In the genomic region with DNA sequence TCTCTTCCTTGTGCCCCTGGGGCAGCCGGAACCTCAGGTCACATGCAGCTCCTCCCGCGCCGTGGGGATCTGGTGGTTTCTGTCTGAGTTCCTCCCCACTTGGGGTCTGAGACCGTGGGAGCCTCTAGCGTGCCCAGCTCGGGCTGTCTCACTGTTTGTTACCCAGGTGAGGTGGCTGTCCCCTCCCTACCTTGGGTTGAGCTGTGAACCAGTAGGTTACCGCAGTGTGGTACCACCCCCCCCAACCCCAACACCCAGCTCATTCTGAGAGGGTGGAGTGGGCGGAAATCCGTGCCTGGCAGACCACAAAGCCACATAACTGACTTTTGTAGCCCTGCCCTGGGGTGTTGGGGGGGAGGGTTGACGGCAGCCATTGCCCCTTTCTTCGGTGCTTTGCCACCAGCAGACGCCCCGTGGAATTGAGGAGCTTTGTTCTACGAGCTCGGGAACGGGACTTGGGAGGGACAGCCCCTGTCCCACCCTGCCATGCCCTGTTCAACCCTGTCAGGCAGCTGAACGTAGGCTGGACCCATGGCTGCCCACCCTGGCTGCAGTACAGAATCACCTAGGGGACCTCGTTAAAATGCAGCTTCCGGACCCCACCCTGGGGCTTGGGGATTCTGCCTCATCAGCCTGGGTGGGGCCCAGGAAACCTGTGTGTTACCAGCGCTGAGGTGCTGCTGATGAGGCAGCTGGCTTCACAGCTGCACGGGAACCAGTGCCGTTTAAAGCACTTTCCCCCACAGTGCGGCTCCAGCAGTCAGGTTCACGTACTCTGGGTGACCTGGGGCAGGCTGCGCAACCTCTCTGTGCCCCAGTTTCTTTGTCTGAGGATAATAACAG, we compare ENCODE assay signal across 8 cellular contexts. TPM values are rescaled to one million over a fixed set of nuclear protein-coding genes. Genes with fewer than 3 reads are reported as not detected.
A peak's percentile ranks its signal among the peaks of the same experiment; 100 is the strongest.
DNase-seq lines count a peak whose midpoint lies in the region; ATAC-seq and TF ChIP-seq lines count a peak whose summit lies in the region.

No MANE protein-coding gene starts in this region.

- POLR2A ChIA-PET in GM10248 (lab: Yijun Ruan, JAX), result no interaction called here
- POLR2A ChIA-PET in activated CD4-positive, alpha-beta memory T cell treated with anti-CD3 and anti-CD28 coated beads for 36 hours (lab: Charles Lee), result interaction anchor here (1.0 to 1.8 kb wide), 2 partner anchors 19 to 22 kb away, joined by 3 to 15 read pairs; a partner anchor contains a TSS

- H3K36me3 Mint-ChIP-seq in activated CD4-positive, alpha-beta memory T cell treated with anti-CD3 and anti-CD28 coated beads for 36 hours, result no peaks in the 10 kb centered on the region

- peaks cover 6% of the 10 kb centered on the region for H3K27me3 Mint-ChIP-seq in activated CD4-positive, alpha-beta memory T cell treated with anti-CD3 and anti-CD28 coated beads for 36 hours

- H3K4me1 Mint-ChIP-seq in activated CD4-positive, alpha-beta memory T cell treated with anti-CD3 and anti-CD28 coated beads for 36 hours (ENCODE audit: low read depth), result peaks cover 17% of the 10 kb centered on the region

- DNase-seq in GM10248 (ENCODE audit: extremely low spot score) (peak; percentile 60), HT-29 (ENCODE audit: low spot score) (peak; percentile 50), left cardiac atrium (peak; percentile 42), DMS153 (lab: John Stamatoyannopoulos, UW) (no peak), NCI-H1436 (lab: John Stamatoyannopoulos, UW) (no peak), dedifferentiated amniotic fluid mesenchymal stem cell (ENCODE audit: extremely low spot score) (no peak)
- DNase-seq in activated CD4-positive, alpha-beta memory T cell treated with anti-CD3 and anti-CD28 coated beads for 36 hours, result peak; percentile 95
- peak; percentile 84 for DNase-seq in stimulated activated CD8-positive, alpha-beta memory T cell treated with anti-CD3 and anti-CD28 coated beads, Interleukin-4, amount 100 ng/mL, for 24 hours (ENCODE audit: low read depth)

- H3K9me3 Mint-ChIP-seq in activated CD4-positive, alpha-beta memory T cell treated with anti-CD3 and anti-CD28 coated beads for 36 hours, result no peaks in the 10 kb centered on the region

- peak overlapping the region; percentile 23 for H3K27ac Mint-ChIP-seq in activated CD4-positive, alpha-beta memory T cell treated with anti-CD3 and anti-CD28 coated beads for 36 hours

- no peak for TF ChIP-seq CTCF in GM10248 (IDR thresholded peaks at IDR 0.05; ENCODE audit: control extremely low read depth, extremely low read depth, low read depth, missing control alignments)

- CTCF ChIA-PET in GM10248 (lab: Yijun Ruan, JAX), result no interaction called here
- CTCF ChIA-PET in activated CD4-positive, alpha-beta memory T cell treated with anti-CD3 and anti-CD28 coated beads for 36 hours (lab: Charles Lee), result interaction anchor here (0.8 to 2.3 kb wide), 13 partner anchors 9 to 234 kb away, joined by 3 to 20 read pairs (median 5); a partner anchor contains a TSS

- intact Hi-C loops in activated CD4-positive, alpha-beta memory T cell treated with anti-CD3 and anti-CD28 coated beads for 36 hours (cut with micrococcal nuclease), result loop anchor here (1.0 to 2.0 kb wide), 2 partner anchors 22 to 104 kb away; a partner anchor contains a TSS
- intact Hi-C loops in left cardiac atrium (cut with DNase I), result no loop called here

- ATAC-seq in left cardiac atrium, result peak; percentile 41 to 79

- peak overlapping the region; percentile 13 for H3K4me3 Mint-ChIP-seq in activated CD4-positive, alpha-beta memory T cell treated with anti-CD3 and anti-CD28 coated beads for 36 hours

RNA-seq across cellular contexts. Expression of a gene that starts 18.5 kb away (rescaled TPM):
- total RNA-seq in HT-29 (2014; rRNA removed; shearing (Covaris generic)), result 9.6 and 14.0 TPM in 2 replicates
- total RNA-seq in activated CD4-positive, alpha-beta memory T cell treated with anti-CD3 and anti-CD28 coated beads for 36 hours, result 1 to 10 TPM; 1.9 to 2.3 TPM
- total RNA-seq in left cardiac atrium, result 10 to 100 TPM; 49.1 to 57.6 TPM

Comparison
In these comparisons a context has a peak if more than half of its experiments do, and no peak if none do; other contexts are left out.
1. DNase-seq: peak in GM10248 (single experiment), HT-29 (single experiment), activated CD4-positive, alpha-beta memory T cell treated with anti-CD3 and anti-CD28 coated beads for 36 hours (single experiment), left cardiac atrium (single experiment) and stimulated activated CD8-positive, alpha-beta memory T cell treated with anti-CD3 and anti-CD28 coated beads, Interleukin-4, amount 100 ng/mL, for 24 hours (single experiment); none in DMS153 (single experiment), NCI-H1436 (single experiment) and dedifferentiated amniotic fluid mesenchymal stem cell (single experiment).